ENCODE assay signal across 29 cellular contexts in genomic region chr1:11023201-11023600, GRCh38. TPM values are rescaled to one million over a fixed set of nuclear protein-coding genes. Genes with fewer than 3 reads are reported as not detected.
DNase-seq lines count a peak whose midpoint lies in the region; ATAC-seq, FAIRE-seq and TF ChIP-seq lines count a peak whose summit lies in the region.
"Had no signal": no experiment of that assay in that cellular context is flagged by ENCODE, and none has a peak within 500 bp of the region (broad histone marks: within the 10 kb centered on the region; RNA-seq: fewer than 3 reads in every experiment).

No MANE protein-coding gene starts in this region.

- H3K4me3 Mint-ChIP-seq in activated T-helper 17 cell treated with anti-CD3 and anti-CD28 coated beads, Interleukin-2, amount 50 U/mL, for 72 hours, result no peak overlapping the region
- H3K4me3 Mint-ChIP-seq: CD14-positive monocyte had no signal

- 99% methylated on average over 14 of the region's 14 CpGs for WGBS in HepG2 (ENCODE audit: low lambda C conversion rate)

- TF ChIP-seq EP300 in HepG2 (IDR thresholded peaks at IDR 0.05; ENCODE audit: low read depth in 2 of 2, low read length in 2 of 2), result no peak
- TF ChIP-seq EP300 in HepG2 (CRISPR knock-in tag; IDR thresholded peaks at IDR 0.05; ENCODE audit: borderline replicate concordance), result no peak

- H3K4me1 ChIP-seq in HEK293 (ENCODE audit: control insufficient read depth, insufficient read depth, low read length) (no peaks in the 10 kb centered on the region), HepG2 (ENCODE audit: insufficient read depth, low read length) (no peaks in the 10 kb centered on the region)
- H3K4me1 ChIP-seq: BE2C had no signal

- no peak overlapping the region for H2AFZ ChIP-seq in HepG2 (ENCODE audit: low read length)
- H2AFZ ChIP-seq: GM23248, PC-9 had no signal

- peaks cover 51 to 99% of the 10 kb centered on the region in 2 experiments for H3K36me3 ChIP-seq in HEK293 (ENCODE audit: control insufficient read depth in 2 of 2, insufficient read depth in 1 of 2, low read length in 2 of 2)
- peaks cover 21 to 76% of the 10 kb centered on the region in 2 experiments for H3K36me3 ChIP-seq in HepG2 (replicated peaks in 1 of 2; ENCODE audit: control insufficient read depth in 1 of 2, insufficient read depth in 2 of 2, low read length in 2 of 2)

- H3K27ac ChIP-seq in HEK293 (ENCODE audit: extremely low read depth, low read depth, low read length), result no peak overlapping the region
- H3K27ac ChIP-seq in HepG2 (ENCODE audit: extremely low read length, insufficient read depth, low read length), result no peak overlapping the region
- H3K27ac ChIP-seq: GM23248, PC-9, SJCRH30 had no signal

- no peaks in the 10 kb centered on the region for H3K9me3 ChIP-seq in HEK293 (ENCODE audit: control insufficient read depth, insufficient read depth, low read depth, low read length)
- no peaks in the 10 kb centered on the region for H3K9me3 ChIP-seq in HepG2 (ENCODE audit: low read length)
- H3K9me3 ChIP-seq: BE2C, SJCRH30 had no signal

- no peak for ATAC-seq in activated T-helper 17 cell treated with anti-CD3 and anti-CD28 coated beads, Interleukin-2, amount 50 U/mL, for 72 hours (replicated peaks)
- no peak for ATAC-seq in HepG2
- ATAC-seq: Right ventricle myocardium inferior, SK-N-SH treated with all-trans-retinoic acid at 6 μM for 48 hours had no signal

- TF ChIP-seq POLR2A in GM12892 (IDR thresholded peaks at IDR 0.05; ENCODE audit: low read depth, low read length), result 0 out of 2 replicates have a peak, but pooled peaks have one; percentile 24
- TF ChIP-seq POLR2A in HepG2 (IDR thresholded peaks at IDR 0.05; ENCODE audit: insufficient read depth in 1 of 2, low read depth in 2 of 2, low read length in 2 of 2), result no peak

- CTCF ChIA-PET in HEK293 (lab: Yijun Ruan, JAX) (interaction anchor here (1.9 kb wide), 1 partner anchor 14 kb away, joined by 7 read pairs; no protein-coding TSS in a partner anchor), HepG2 (lab: Yijun Ruan, JAX; ENCODE audit: low intra/inter-chr PET ratio, low total read pairs) (no interaction called here)

- H3K36me3 Mint-ChIP-seq in activated T-helper 17 cell treated with anti-CD3 and anti-CD28 coated beads, Interleukin-2, amount 50 U/mL, for 72 hours (ENCODE audit: low read depth), result peaks cover 98% of the 10 kb centered on the region

- intact Hi-C loops in HepG2 (cut with micrococcal nuclease; ENCODE audit: unreplicated experiment), result no loop called here

- H3K79me2 ChIP-seq in HepG2 (ENCODE audit: insufficient read depth, low read length), result no peaks in the 10 kb centered on the region

- no peak overlapping the region for H3K4me3 ChIP-seq in HEK293 (ENCODE audit: low read depth, low read length)
- H3K4me3 ChIP-seq in HepG2 (replicated peaks in 1 of 3; ENCODE audit: insufficient read depth in 1 of 3, low read depth in 2 of 3, low read length in 3 of 3), result no peak overlapping the region
- H3K4me3 ChIP-seq: GM23248, PC-9, SJCRH30 had no signal

- POLR2A ChIA-PET in HEK293 (lab: Yijun Ruan, JAX), result no interaction called here
- POLR2A ChIA-PET in HepG2 (lab: Yijun Ruan, JAX), result interaction anchor here (0.8 kb wide), 1 partner anchor 10 kb away, joined by 3 read pairs; no protein-coding TSS in a partner anchor

- no TSS peak for BruUV-seq in HepG2 (replicated peaks; lab: Mats Ljungman, UMichigan)

- TF ChIP-seq RAD21 in HepG2 (CRISPR knock-in tag; IDR thresholded peaks at IDR 0.05), result no peak

- in situ Hi-C loops in HepG2 (cut with HindIII; ENCODE audit: extremely low pct_ligation_motif_present, low pct_unique_long_range_greater_than_20kb), result no loop called here

- no peak for TF ChIP-seq CTCF in HEK293 (tag by site-specific recombination; IDR thresholded peaks at IDR 0.05)
- TF ChIP-seq CTCF in HepG2 (CRISPR knock-in tag; IDR thresholded peaks at IDR 0.05), result no peak

- H4K20me1 ChIP-seq in HepG2 (ENCODE audit: insufficient read depth, low read length), result peaks cover 5% of the 10 kb centered on the region; the same call in 1 of the 2 replicates

- H3K27me3 ChIP-seq in HepG2 (ENCODE audit: control insufficient read depth in 1 of 2, insufficient read depth in 2 of 2, low read length in 2 of 2), result no peaks in the 10 kb centered on the region
- H3K27me3 ChIP-seq: BE2C, SJCRH30 had no signal

- DNase-seq in GM12892 (ENCODE audit: insufficient read length) (no peak), HepG2 (ENCODE audit: low spot score) (no peak), SKM-1 treated with dmso at 0.1 percent for 144 hours (lab: John Stamatoyannopoulos, UW; ENCODE audit: unreplicated experiment) (no peak), T1000 (lab: John Stamatoyannopoulos, UW) (no peak), NCI-H2227 treated with DMSO at 0.1 percent for 48 hours (lab: John Stamatoyannopoulos, UW) (no peak)
- DNase-seq: BE2C; CD8-positive, alpha-beta memory T cell; DMS79 treated with DMSO at 0.1 percent for 48 hours; GM23248; H7; KBM-7; MV-4-11; NCI-H1105; NCI-H1436 treated with DMSO at 0.1 percent for 48 hours; NCI-H1930; NCI-H2107; NCI-H446; NCI-H524 treated with DMSO at 0.1 percent for 48 hours; NCI-H82; PC-9; SJCRH30 had no signal

- H3K9ac ChIP-seq in HepG2 (ENCODE audit: insufficient read depth, low read depth, low read length), result no peak overlapping the region
- H3K9ac ChIP-seq: GM23248 had no signal

- peak overlapping the region; percentile 16 for H3K27ac Mint-ChIP-seq in activated T-helper 17 cell treated with anti-CD3 and anti-CD28 coated beads, Interleukin-2, amount 50 U/mL, for 72 hours

- FAIRE-seq in GM12892 (lab: Jason Lieb, UNC) (no peak), HepG2 (lab: Jason Lieb, UNC) (no peak)

- no peaks in the 10 kb centered on the region for H3K9me3 Mint-ChIP-seq in activated T-helper 17 cell treated with anti-CD3 and anti-CD28 coated beads, Interleukin-2, amount 50 U/mL, for 72 hours
- H3K9me3 Mint-ChIP-seq: CD14-positive monocyte; CD8-positive, alpha-beta memory T cell had no signal

- H3K27me3 Mint-ChIP-seq in activated T-helper 17 cell treated with anti-CD3 and anti-CD28 coated beads, Interleukin-2, amount 50 U/mL, for 72 hours, result no peaks in the 10 kb centered on the region

- H3K4me2 ChIP-seq in HepG2 (ENCODE audit: low read depth, low read length), result no peak overlapping the region
- H3K4me2 ChIP-seq: PC-9 had no signal

- peaks cover 18% of the 10 kb centered on the region for H3K4me1 Mint-ChIP-seq in activated T-helper 17 cell treated with anti-CD3 and anti-CD28 coated beads, Interleukin-2, amount 50 U/mL, for 72 hours
- H3K4me1 Mint-ChIP-seq: CD14-positive monocyte had no signal

RNA-seq across cellular contexts. Expression of gene TARDBP, which starts 10.7 kb away (rescaled TPM):
- 133 TPM for polyA plus RNA-seq in GM12892 (2012; ENCODE audit: missing spikeins)
- total RNA-seq in activated T-helper 17 cell treated with anti-CD3 and anti-CD28 coated beads, Interleukin-2, amount 50 U/mL, for 72 hours, result 100 to 1,000 TPM; 120 to 186 TPM
- 62.4 and 159 TPM in 2 replicates for total RNA-seq in HepG2 (2016; rRNA removed; fragmentation: Illumina TruSeq; extraction: Trizol)
- total RNA-seq in HepG2 (2016; cell fraction: cytosol; rRNA removed; fragmentation: Illumina TruSeq; extraction: Trizol; ENCODE audit: low read depth), result 18.0 and 22.2 TPM in 2 replicates
- 61.9 and 166 TPM in 2 replicates for total RNA-seq in HepG2 (2016; cell fraction: insoluble cytoplasmic fraction; rRNA removed; fragmentation: Illumina TruSeq; extraction: Trizol)
- 44.5 and 57.9 TPM in 2 replicates for total RNA-seq in HepG2 (2016; cell fraction: membrane; rRNA removed; fragmentation: Illumina TruSeq; extraction: Trizol)
- total RNA-seq in HepG2 (2016; cell fraction: nucleus; rRNA removed; fragmentation: Illumina TruSeq; extraction: Trizol), result 75.1 and 75.6 TPM in 2 replicates
- 78.1 and 93.0 TPM in 2 replicates for polyA plus RNA-seq in HepG2 (2011; rRNA removed)
- 52.7 and 80.2 TPM in 2 replicates for polyA plus RNA-seq in HepG2 (2011; cell fraction: cytosol; rRNA removed)
- polyA plus RNA-seq in HepG2 (2011; cell fraction: nucleus; rRNA removed), result 205 and 230 TPM in 2 replicates
- polyA plus RNA-seq in HepG2 (2012), result 127 and 172 TPM in 2 replicates
- polyA plus RNA-seq in HepG2 (2016; cell fraction: cytosol; fragmentation: Illumina TruSeq; extraction: Trizol; ENCODE audit: low read depth), result 10.2 and 11.3 TPM in 2 replicates
- 370 and 411 TPM in 2 replicates for polyA plus RNA-seq in HepG2 (2016; cell fraction: insoluble cytoplasmic fraction; fragmentation: Illumina TruSeq; extraction: Trizol; ENCODE audit: low read depth)
- 38.9 and 43.1 TPM in 2 replicates for polyA plus RNA-seq in HepG2 (2016; cell fraction: membrane; fragmentation: Illumina TruSeq; extraction: Trizol; ENCODE audit: low read depth)
- polyA plus RNA-seq in HepG2 (2016; cell fraction: nucleus; fragmentation: Illumina TruSeq; extraction: Trizol; ENCODE audit: insufficient read depth, low read depth), result 236 and 265 TPM in 2 replicates
- 37.3 and 69.3 TPM in 2 replicates for polyA minus RNA-seq in HepG2 (2011; rRNA and poly(A)+ RNA removed; ENCODE audit: low replicate concordance)
- polyA minus RNA-seq in HepG2 (2011; cell fraction: cytosol; rRNA and poly(A)+ RNA removed), result 75.8 and 85.2 TPM in 2 replicates
- 227 and 240 TPM in 2 replicates for polyA minus RNA-seq in HepG2 (2011; cell fraction: nucleus; rRNA and poly(A)+ RNA removed)

RNA-seq across cellular contexts. Expression of gene MASP2, which starts 23.8 kb away (rescaled TPM):
- polyA plus RNA-seq in GM12892 (2012; ENCODE audit: missing spikeins), result 3.4 TPM
- total RNA-seq in activated T-helper 17 cell treated with anti-CD3 and anti-CD28 coated beads, Interleukin-2, amount 50 U/mL, for 72 hours, result under 1 TPM in 1 of 2 donors, not detected in 1; 0.43 TPM
- total RNA-seq in HepG2 (2016; rRNA removed; fragmentation: Illumina TruSeq; extraction: Trizol), result 3.7 and 7.1 TPM in 2 replicates
- 4.0 and 4.1 TPM in 2 replicates for total RNA-seq in HepG2 (2016; cell fraction: cytosol; rRNA removed; fragmentation: Illumina TruSeq; extraction: Trizol; ENCODE audit: low read depth)
- total RNA-seq in HepG2 (2016; cell fraction: insoluble cytoplasmic fraction; rRNA removed; fragmentation: Illumina TruSeq; extraction: Trizol), result 3.6 and 8.1 TPM in 2 replicates
- 4.8 TPM in 2 replicates for total RNA-seq in HepG2 (2016; cell fraction: membrane; rRNA removed; fragmentation: Illumina TruSeq; extraction: Trizol)
- total RNA-seq in HepG2 (2016; cell fraction: nucleus; rRNA removed; fragmentation: Illumina TruSeq; extraction: Trizol), result 5.4 and 6.7 TPM in 2 replicates
- polyA plus RNA-seq in HepG2 (2011; rRNA removed), result 11.8 and 16.7 TPM in 2 replicates
- polyA plus RNA-seq in HepG2 (2011; cell fraction: cytosol; rRNA removed), result 10.8 and 16.3 TPM in 2 replicates
- polyA plus RNA-seq in HepG2 (2011; cell fraction: nucleus; rRNA removed), result 17.0 and 17.1 TPM in 2 replicates
- 6.6 and 7.0 TPM in 2 replicates for polyA plus RNA-seq in HepG2 (2012)
- 4.2 and 4.5 TPM in 2 replicates for polyA plus RNA-seq in HepG2 (2016; cell fraction: cytosol; fragmentation: Illumina TruSeq; extraction: Trizol; ENCODE audit: low read depth)
- polyA plus RNA-seq in HepG2 (2016; cell fraction: insoluble cytoplasmic fraction; fragmentation: Illumina TruSeq; extraction: Trizol; ENCODE audit: low read depth), result 5.6 and 6.9 TPM in 2 replicates
- polyA plus RNA-seq in HepG2 (2016; cell fraction: membrane; fragmentation: Illumina TruSeq; extraction: Trizol; ENCODE audit: low read depth), result 5.1 and 5.7 TPM in 2 replicates
- polyA plus RNA-seq in HepG2 (2016; cell fraction: nucleus; fragmentation: Illumina TruSeq; extraction: Trizol; ENCODE audit: insufficient read depth, low read depth), result 23.4 and 24.9 TPM in 2 replicates
- polyA minus RNA-seq in HepG2 (2011; rRNA and poly(A)+ RNA removed; ENCODE audit: low replicate concordance), result 1.6 and 14.9 TPM in 2 replicates
- polyA minus RNA-seq in HepG2 (2011; cell fraction: cytosol; rRNA and poly(A)+ RNA removed), result 5.7 and 6.9 TPM in 2 replicates
- 9.3 and 9.4 TPM in 2 replicates for polyA minus RNA-seq in HepG2 (2011; cell fraction: nucleus; rRNA and poly(A)+ RNA removed)
- total RNA-seq: GM23248, HT1080, LHCN-M2, PC-9, Right ventricle myocardium inferior, RPMI7951 had no signal
- polyA plus RNA-seq: CD14-positive monocyte; CD8-positive, alpha-beta memory T cell had no signal

RNA-seq across cellular contexts. Expression of gene SRM, which starts 36.6 kb away (rescaled TPM):
- 64.6 TPM for polyA plus RNA-seq in GM12892 (2012; ENCODE audit: missing spikeins)
- total RNA-seq in activated T-helper 17 cell treated with anti-CD3 and anti-CD28 coated beads, Interleukin-2, amount 50 U/mL, for 72 hours, result 100 to 1,000 TPM in 1 of 2 donors, 10 to 100 TPM in 1; 83.9 to 225 TPM
- 30.3 and 31.8 TPM in 2 replicates for total RNA-seq in HepG2 (2016; rRNA removed; fragmentation: Illumina TruSeq; extraction: Trizol)
- 135 and 147 TPM in 2 replicates for total RNA-seq in HepG2 (2016; cell fraction: cytosol; rRNA removed; fragmentation: Illumina TruSeq; extraction: Trizol; ENCODE audit: low read depth)
- 25.7 and 30.7 TPM in 2 replicates for total RNA-seq in HepG2 (2016; cell fraction: insoluble cytoplasmic fraction; rRNA removed; fragmentation: Illumina TruSeq; extraction: Trizol)
- 114 and 136 TPM in 2 replicates for total RNA-seq in HepG2 (2016; cell fraction: membrane; rRNA removed; fragmentation: Illumina TruSeq; extraction: Trizol)
- total RNA-seq in HepG2 (2016; cell fraction: nucleus; rRNA removed; fragmentation: Illumina TruSeq; extraction: Trizol), result 26.5 and 27.5 TPM in 2 replicates
- 27.9 and 28.9 TPM in 2 replicates for polyA plus RNA-seq in HepG2 (2011; rRNA removed)
- polyA plus RNA-seq in HepG2 (2011; cell fraction: cytosol; rRNA removed), result 31.9 and 46.3 TPM in 2 replicates
- 45.6 and 49.3 TPM in 2 replicates for polyA plus RNA-seq in HepG2 (2011; cell fraction: nucleus; rRNA removed)
- 65.4 and 89.3 TPM in 2 replicates for polyA plus RNA-seq in HepG2 (2012)
- 838 and 884 TPM in 2 replicates for polyA plus RNA-seq in HepG2 (2016; cell fraction: cytosol; fragmentation: Illumina TruSeq; extraction: Trizol; ENCODE audit: low read depth)
- 117 and 162 TPM in 2 replicates for polyA plus RNA-seq in HepG2 (2016; cell fraction: insoluble cytoplasmic fraction; fragmentation: Illumina TruSeq; extraction: Trizol; ENCODE audit: low read depth)
- 559 and 572 TPM in 2 replicates for polyA plus RNA-seq in HepG2 (2016; cell fraction: membrane; fragmentation: Illumina TruSeq; extraction: Trizol; ENCODE audit: low read depth)
- 139 and 141 TPM in 2 replicates for polyA plus RNA-seq in HepG2 (2016; cell fraction: nucleus; fragmentation: Illumina TruSeq; extraction: Trizol; ENCODE audit: insufficient read depth, low read depth)
- polyA minus RNA-seq in HepG2 (2011; rRNA and poly(A)+ RNA removed; ENCODE audit: low replicate concordance), result 88.7 and 179 TPM in 2 replicates
- 52.4 and 61.3 TPM in 2 replicates for polyA minus RNA-seq in HepG2 (2011; cell fraction: cytosol; rRNA and poly(A)+ RNA removed)
- 19.2 and 22.9 TPM in 2 replicates for polyA minus RNA-seq in HepG2 (2011; cell fraction: nucleus; rRNA and poly(A)+ RNA removed)
